19 cellular contexts compared by ENCODE assay signal in the genomic region with DNA sequence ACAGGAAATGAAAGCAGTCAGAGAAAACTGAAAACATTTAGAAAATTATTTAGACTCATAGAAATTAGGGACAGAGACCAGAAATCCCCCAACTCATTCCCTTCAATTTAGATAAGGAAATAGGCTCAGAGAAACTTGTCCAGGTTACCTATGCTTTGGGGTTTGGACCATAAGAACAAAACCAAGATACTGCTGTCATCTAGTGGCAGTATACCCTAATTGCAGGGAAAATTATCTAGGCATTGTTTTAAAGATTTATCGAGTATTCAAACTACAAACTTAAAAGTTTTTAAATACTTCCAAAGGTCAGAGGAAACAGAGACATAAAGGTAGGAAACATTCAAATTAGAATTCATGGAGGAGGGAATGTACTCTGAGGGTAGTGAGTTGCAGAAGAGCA.
DNase-seq lines count a peak whose midpoint lies in the region; ATAC-seq and TF ChIP-seq lines count a peak whose summit lies in the region.
"Had no signal": no experiment of that assay in that cellular context is flagged by ENCODE, and none has a peak within 500 bp of the region (broad histone marks: within the 10 kb centered on the region; RNA-seq: fewer than 3 reads in every experiment).

No MANE protein-coding gene starts in this region.

- H3K9me2 ChIP-seq in Karpas-422 (replicated peaks; ENCODE audit: insufficient read depth, low read length): no peaks in the 10 kb centered on the region

- no peak overlapping the region for H2AK5ac ChIP-seq in mesendoderm (ENCODE audit: low read length)

- peaks cover 7% of the 10 kb centered on the region for H3K9me3 Mint-ChIP-seq in chondrocyte (ENCODE audit: low read depth)
- H3K9me3 Mint-ChIP-seq: effector memory CD8-positive, alpha-beta T cell had no signal

- H2BK120ac ChIP-seq in mesendoderm (ENCODE audit: low read depth, low read length): no peak overlapping the region

- H3K4me2 ChIP-seq in Karpas-422 (ENCODE audit: low read depth, low read length, poor library complexity, severe bottlenecking) (no peak overlapping the region), mesendoderm (ENCODE audit: low read length) (no peak overlapping the region)

- no peak overlapping the region for H2BK15ac ChIP-seq in mesendoderm (replicated peaks; ENCODE audit: low read depth)

- peaks cover 5% of the 10 kb centered on the region; the same call in 1 of the 2 replicates for H3K9me3 ChIP-seq in Karpas-422 (ENCODE audit: low read length)

- H3K79me2 ChIP-seq in Karpas-422 (ENCODE audit: low read length) (no peaks in the 10 kb centered on the region), mesendoderm (ENCODE audit: control insufficient read depth, insufficient read depth, low read length) (no peaks in the 10 kb centered on the region)

- no peak for ATAC-seq in GM18498 (IDR thresholded peaks at IDR 0.05; ENCODE audit: unreplicated experiment)
- ATAC-seq: effector memory CD8-positive, alpha-beta T cell; right cardiac atrium had no signal

- H3K27me3 ChIP-seq in Karpas-422 (ENCODE audit: low read length) (no peaks in the 10 kb centered on the region), mesendoderm (ENCODE audit: insufficient read depth, low read length, poor library complexity) (no peaks in the 10 kb centered on the region)

- no peak overlapping the region for H3K4me3 ChIP-seq in GM12864 (ENCODE audit: low read depth, low read length)
- H3K4me3 ChIP-seq in Karpas-422 (ENCODE audit: low read length): no peak overlapping the region
- no peak overlapping the region for H3K4me3 ChIP-seq in mesendoderm (ENCODE audit: low read length)

- H3K9ac ChIP-seq in Karpas-422 (ENCODE audit: low read length): no peak overlapping the region
- H3K9ac ChIP-seq in mesendoderm (ENCODE audit: low read length): no peak overlapping the region

- H3K4me1 ChIP-seq in Karpas-422 (ENCODE audit: low read length): no peaks in the 10 kb centered on the region; the same call in 1 of the 2 replicates
- H3K4me1 ChIP-seq in mesendoderm (ENCODE audit: control insufficient read depth, low read depth, low read length): no peaks in the 10 kb centered on the region

- H4K5ac ChIP-seq in mesendoderm (ENCODE audit: low read length): no peak overlapping the region

- no peak overlapping the region for H3K4ac ChIP-seq in mesendoderm (ENCODE audit: low read depth, low read length)

- H3K27ac ChIP-seq in Karpas-422 (ENCODE audit: low read length) (no peak overlapping the region), mesendoderm (ENCODE audit: low read depth, low read length) (no peak overlapping the region)

- H3K27ac Mint-ChIP-seq in chondrocyte (ENCODE audit: unreplicated experiment): no peak overlapping the region
- H3K27ac Mint-ChIP-seq: activated T-helper 1 cell treated with anti-CD3 and anti-CD28 coated beads, Interleukin-12 subunit alpha, Interleukin-12 subunit beta, Interleukin-2, Interleukin-4 antibody, amounts not matched to agents 30 ng/mL and 10 ng/mL and 1 ng/mL, durations not matched to agents 14 hours and 24 hours and 36 hours; effector memory CD8-positive, alpha-beta T cell had no signal

- no peak overlapping the region for H4K8ac ChIP-seq in mesendoderm (ENCODE audit: low read depth, low read length)

- no peak overlapping the region for H2AFZ ChIP-seq in Karpas-422 (ENCODE audit: low read length)

- WGBS in mesendoderm (ENCODE audit: extremely low coverage, insufficient coverage, low lambda C conversion rate): no CpG with 5 or more reads among the region's 1 CpG

- DNase-seq in GM12864 (ENCODE audit: low read depth) (no peak), Karpas-422 (peak; percentile 48), chondrocyte (ENCODE audit: low spot score) (no peak), mesendoderm (peak; percentile 12), hepatic stellate cell (ENCODE audit: low spot score) (no peak), MV-4-11 (lab: John Stamatoyannopoulos, UW) (no peak), anterior cingulate cortex (lab: John Stamatoyannopoulos, UW) (no peak)
- DNase-seq: activated CD4-positive, alpha-beta T cell treated with anti-CD3 and anti-CD28 coated beads, Interleukin-2, amount 50 U/mL, for 48 hours; caudate nucleus; DMS79; effector memory CD8-positive, alpha-beta T cell; GOT3; NCI-H1092 treated with DMSO at 0.1 percent for 48 hours; NCI-H2171 treated with DMSO at 0.1 percent for 48 hours; right cardiac atrium; SHP77 treated with DMSO at 0.1 percent for 48 hours; stimulated activated CD4-positive, alpha-beta T cell treated with anti-CD3 and anti-CD28 coated beads, Interleukin-1b, Interleukin-23, amount 100 ng/mL, for 48 hours had no signal

- H3K18ac ChIP-seq in mesendoderm (ENCODE audit: low read length): no peak overlapping the region

- no peaks in the 10 kb centered on the region for H3K27me3 Mint-ChIP-seq in chondrocyte (ENCODE audit: low read depth)

- no peak overlapping the region for H3K4me3 Mint-ChIP-seq in chondrocyte (ENCODE audit: unreplicated experiment)
- H3K4me3 Mint-ChIP-seq: activated T-helper 1 cell treated with anti-CD3 and anti-CD28 coated beads, Interleukin-12 subunit alpha, Interleukin-12 subunit beta, Interleukin-2, Interleukin-4 antibody, amounts not matched to agents 30 ng/mL and 10 ng/mL and 1 ng/mL, durations not matched to agents 14 hours and 24 hours and 36 hours; effector memory CD8-positive, alpha-beta T cell had no signal

- H3K36me3 ChIP-seq in Karpas-422 (ENCODE audit: insufficient read depth, low read length) (no peaks in the 10 kb centered on the region), mesendoderm (ENCODE audit: control insufficient read depth, insufficient read depth, low read length) (no peaks in the 10 kb centered on the region)

- no peak overlapping the region for H2BK5ac ChIP-seq in mesendoderm (ENCODE audit: low read length)

- no peaks in the 10 kb centered on the region for H4K20me1 ChIP-seq in Karpas-422 (ENCODE audit: insufficient read depth, low read depth, low read length)

- no peaks in the 10 kb centered on the region for H3K36me3 Mint-ChIP-seq in chondrocyte (ENCODE audit: low read depth)

- TF ChIP-seq CTCF in GM12864 (IDR thresholded peaks at IDR 0.05; ENCODE audit: low read depth, low read length, missing control alignments) (peak; percentile 29), chondrocyte (IDR thresholded peaks at IDR 0.05) (peak; percentile 8)

- H3K23ac ChIP-seq in mesendoderm (ENCODE audit: low read length): no peak overlapping the region

- H3K56ac ChIP-seq in mesendoderm (ENCODE audit: low read length): no peak overlapping the region

- H3K79me1 ChIP-seq in mesendoderm (ENCODE audit: low read length): no peaks in the 10 kb centered on the region

- peaks cover 2% of the 10 kb centered on the region for H3K4me1 Mint-ChIP-seq in chondrocyte (ENCODE audit: low read depth)

Comparison
In these comparisons a context has a peak if more than half of its experiments do, and no peak if none do; other contexts are left out.
1. DNase-seq: peak in Karpas-422 (single experiment) and mesendoderm (single experiment); none in GM12864 (single experiment), chondrocyte (single experiment), hepatic stellate cell (single experiment), MV-4-11 (single experiment) and anterior cingulate cortex (0 of 58).